ENCODE assay signal across 20 cellular contexts in the genomic region with DNA sequence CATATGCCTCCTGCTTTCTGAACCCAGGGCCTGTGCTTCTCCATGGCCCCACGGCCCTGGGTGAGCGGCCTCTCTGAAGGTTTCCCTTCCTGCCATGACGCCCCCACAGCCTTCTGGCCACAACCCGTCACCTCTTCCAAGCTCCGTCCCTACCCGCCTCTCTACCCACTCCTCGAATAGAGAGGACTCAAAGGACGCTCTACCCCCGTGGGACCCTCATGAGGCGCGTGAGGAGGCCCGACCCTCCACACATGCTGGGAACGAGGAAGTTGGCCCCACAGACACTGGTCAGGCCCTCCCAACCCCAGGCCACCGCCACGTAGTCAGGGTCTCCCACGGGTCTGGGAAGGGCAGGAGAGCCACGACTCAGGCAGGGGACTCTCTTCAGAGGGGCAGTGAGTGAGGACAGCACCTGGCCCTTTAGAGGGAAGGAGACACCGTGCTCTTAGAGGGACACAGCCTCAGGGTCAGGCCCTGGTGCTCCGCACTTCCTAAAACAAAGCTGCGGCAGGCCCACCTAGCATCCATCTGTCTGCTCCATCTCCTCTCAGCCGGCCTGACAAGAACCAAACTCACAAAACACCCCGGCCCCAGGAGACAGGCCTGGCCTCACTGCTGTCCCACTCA. TPM values are rescaled to one million over a fixed set of nuclear protein-coding genes. Genes with fewer than 3 reads are reported as not detected.
DNase-seq lines count a peak whose midpoint lies in the region; TF ChIP-seq lines count a peak whose summit lies in the region.
"Had no signal": no experiment of that assay in that cellular context is flagged by ENCODE, and none has a peak within 500 bp of the region (broad histone marks: within the 10 kb centered on the region; RNA-seq: fewer than 3 reads in every experiment).

No MANE protein-coding gene starts in this region.

- H4K8ac ChIP-seq in mesenchymal stem cell (ENCODE audit: low read length) = no peak overlapping the region

- H3K4ac ChIP-seq in mesenchymal stem cell (ENCODE audit: low read depth in 1 of 2, low read length in 2 of 2) = no peak overlapping the region

- 92% methylated on average over 22 of the region's 22 CpGs for WGBS in mesenchymal stem cell

- peaks cover 14% of the 10 kb centered on the region for H3K4me1 Mint-ChIP-seq in activated T-helper 1 cell treated with anti-CD3 and anti-CD28 coated beads, Interleukin-12 subunit alpha, Interleukin-12 subunit beta, Interleukin-2, Interleukin-4 antibody, amounts not matched to agents 30 ng/mL and 10 ng/mL and 1 ng/mL, durations not matched to agents 14 hours and 24 hours and 36 hours (ENCODE audit: low read depth)
- peaks cover 62% of the 10 kb centered on the region for H3K4me1 Mint-ChIP-seq in activated T-cell treated with anti-CD3 and anti-CD28 coated beads, Interleukin-2, amount 50 U/mL, for 24 hours (ENCODE audit: low read depth)

- POLR2A ChIA-PET in HEK293 (lab: Yijun Ruan, JAX) = interaction anchor here (2.0 kb wide), 1 partner anchor 11 kb away, joined by 5 read pairs; no protein-coding TSS in a partner anchor

- no peaks in the 10 kb centered on the region for H3K27me3 Mint-ChIP-seq in activated T-helper 1 cell treated with anti-CD3 and anti-CD28 coated beads, Interleukin-12 subunit alpha, Interleukin-12 subunit beta, Interleukin-2, Interleukin-4 antibody, amounts not matched to agents 30 ng/mL and 10 ng/mL and 1 ng/mL, durations not matched to agents 14 hours and 24 hours and 36 hours (ENCODE audit: insufficient read depth)
- no peaks in the 10 kb centered on the region for H3K27me3 Mint-ChIP-seq in activated T-cell treated with anti-CD3 and anti-CD28 coated beads, Interleukin-2, amount 50 U/mL, for 24 hours
- H3K27me3 Mint-ChIP-seq: memory B cell had no signal

- no peaks in the 10 kb centered on the region for H3K4me1 ChIP-seq in HEK293 (ENCODE audit: control insufficient read depth, insufficient read depth, low read length)
- peaks cover 58% of the 10 kb centered on the region for H3K4me1 ChIP-seq in mesenchymal stem cell (ENCODE audit: control insufficient read depth, insufficient read depth, low read depth, low read length)
- H3K4me1 ChIP-seq in skeletal muscle tissue (ENCODE audit: control insufficient read depth in 3 of 3, insufficient read depth in 3 of 3, low read length in 3 of 3) = peaks cover 83 to 92% (median 89%) of the 10 kb centered on the region in 3 donors

- no peak for TF ChIP-seq CTCF in HEK293 (tag by site-specific recombination; IDR thresholded peaks at IDR 0.05)

- no peak overlapping the region for H3K4me2 ChIP-seq in mesenchymal stem cell (ENCODE audit: low read length, poor library complexity, severe bottlenecking)

- H3K23ac ChIP-seq in mesenchymal stem cell (ENCODE audit: low read length in 2 of 2) = no peak overlapping the region

- no peak overlapping the region for H3K27ac Mint-ChIP-seq in activated T-helper 1 cell treated with anti-CD3 and anti-CD28 coated beads, Interleukin-12 subunit alpha, Interleukin-12 subunit beta, Interleukin-2, Interleukin-4 antibody, amounts not matched to agents 30 ng/mL and 10 ng/mL and 1 ng/mL, durations not matched to agents 14 hours and 24 hours and 36 hours
- no peak overlapping the region for H3K27ac Mint-ChIP-seq in activated T-cell treated with anti-CD3 and anti-CD28 coated beads, Interleukin-2, amount 50 U/mL, for 24 hours
- H3K27ac Mint-ChIP-seq: memory B cell had no signal

- no peak overlapping the region for H2BK15ac ChIP-seq in mesenchymal stem cell (ENCODE audit: low read depth, poor library complexity, severe bottlenecking)

- H3K9me3 ChIP-seq in HEK293 (ENCODE audit: control insufficient read depth, insufficient read depth, low read depth, low read length) (no peaks in the 10 kb centered on the region), mesenchymal stem cell (ENCODE audit: control insufficient read depth, low read length) (no peaks in the 10 kb centered on the region), skeletal muscle tissue (ENCODE audit: control insufficient read depth in 3 of 3, low read length in 3 of 3) (no peaks in the 10 kb centered on the region)
- H3K9me3 ChIP-seq: thoracic aorta had no signal

- H3K18ac ChIP-seq in mesenchymal stem cell (ENCODE audit: low read depth in 1 of 2, low read length in 2 of 2) = no peak overlapping the region

- no peak for DNase-seq in activated T-helper 1 cell treated with anti-CD3 and anti-CD28 coated beads, Interleukin-12 subunit alpha, Interleukin-12 subunit beta, Interleukin-2, Interleukin-4 antibody, amounts not matched to agents 30 ng/mL and 10 ng/mL and 1 ng/mL, durations not matched to agents 14 hours and 24 hours and 36 hours (ENCODE audit: low spot score)
- DNase-seq in mesenchymal stem cell (no peak), T-helper 1 cell (no peak)
- no peak for DNase-seq in activated T-cell treated with anti-CD3 and anti-CD28 coated beads, Interleukin-2, amount 50 U/mL, for 24 hours
- no peak for DNase-seq in central memory CD4-positive, alpha-beta T cell
- DNase-seq: activated CD4-positive, alpha-beta T cell treated with anti-CD3 and anti-CD28 coated beads for 4 hours; activated gamma-delta T cell; cortex of kidney; DMS153; MM.1S; NCI-H2029; NCI-H510A treated with DMSO at 0.1 percent for 48 hours; nucleus accumbens; SIG-M5; T1000 had no signal

- no peak overlapping the region for H2BK120ac ChIP-seq in mesenchymal stem cell (ENCODE audit: low read depth, low read length)

- no peaks in the 10 kb centered on the region for H3K9me3 Mint-ChIP-seq in activated T-helper 1 cell treated with anti-CD3 and anti-CD28 coated beads, Interleukin-12 subunit alpha, Interleukin-12 subunit beta, Interleukin-2, Interleukin-4 antibody, amounts not matched to agents 30 ng/mL and 10 ng/mL and 1 ng/mL, durations not matched to agents 14 hours and 24 hours and 36 hours
- no peaks in the 10 kb centered on the region for H3K9me3 Mint-ChIP-seq in activated T-cell treated with anti-CD3 and anti-CD28 coated beads, Interleukin-2, amount 50 U/mL, for 24 hours
- H3K9me3 Mint-ChIP-seq: memory B cell had no signal

- no peak overlapping the region for H2AFZ ChIP-seq in mesenchymal stem cell (ENCODE audit: low read depth, low read length)

- intact Hi-C loops in activated T-helper 1 cell treated with anti-CD3 and anti-CD28 coated beads, Interleukin-12 subunit alpha, Interleukin-12 subunit beta, Interleukin-2, Interleukin-4 antibody, amounts not matched to agents 30 ng/mL and 10 ng/mL and 1 ng/mL, durations not matched to agents 14 hours and 24 hours and 36 hours (cut with micrococcal nuclease) = no loop called here

- no peak overlapping the region for H3K14ac ChIP-seq in mesenchymal stem cell (ENCODE audit: low read length in 2 of 2)

- no peak overlapping the region for H3K27ac ChIP-seq in HEK293 (ENCODE audit: extremely low read depth, low read depth, low read length)
- H3K27ac ChIP-seq in mesenchymal stem cell (ENCODE audit: low read length, poor library complexity, severe bottlenecking) = no peak overlapping the region
- peak overlapping the region; percentile 75 for H3K27ac ChIP-seq in skeletal muscle tissue (ENCODE audit: low read depth, low read length)
- H3K27ac ChIP-seq: thoracic aorta had no signal

- H3K36me3 ChIP-seq in HEK293 (ENCODE audit: control insufficient read depth in 2 of 2, insufficient read depth in 1 of 2, low read length in 2 of 2) (peaks cover 0 to 6% of the 10 kb centered on the region in 2 experiments; a peak in 2 of 3 replicates), mesenchymal stem cell (ENCODE audit: control insufficient read depth in 1 of 2, insufficient read depth in 2 of 2, low read depth in 1 of 2, low read length in 2 of 2) (peaks cover 0 to 47% of the 10 kb centered on the region in 2 experiments), skeletal muscle tissue (ENCODE audit: control insufficient read depth in 3 of 3, insufficient read depth in 3 of 3, low read length in 3 of 3) (peaks cover 0 to 2% (median 0%) of the 10 kb centered on the region in 3 donors)
- H3K36me3 ChIP-seq: thoracic aorta had no signal

- no peak overlapping the region for H3K4me3 ChIP-seq in HEK293 (ENCODE audit: low read depth, low read length)
- no peak overlapping the region for H3K4me3 ChIP-seq in mesenchymal stem cell (ENCODE audit: insufficient read depth in 1 of 2, low read depth in 1 of 2, low read length in 2 of 2)
- H3K4me3 ChIP-seq in skeletal muscle tissue (ENCODE audit: low read length in 3 of 3) = peak overlapping the region in 2 of 3 donors; percentile 43 to 54
- H3K4me3 ChIP-seq: skin epidermis, thoracic aorta had no signal

- no peak overlapping the region for H2AK5ac ChIP-seq in mesenchymal stem cell (ENCODE audit: low read length, severe bottlenecking)

- no peak overlapping the region for H2BK5ac ChIP-seq in mesenchymal stem cell (ENCODE audit: low read depth, low read length, poor library complexity, severe bottlenecking)

- peak overlapping the region; percentile 33 for H3K4me3 Mint-ChIP-seq in activated T-helper 1 cell treated with anti-CD3 and anti-CD28 coated beads, Interleukin-12 subunit alpha, Interleukin-12 subunit beta, Interleukin-2, Interleukin-4 antibody, amounts not matched to agents 30 ng/mL and 10 ng/mL and 1 ng/mL, durations not matched to agents 14 hours and 24 hours and 36 hours
- no peak overlapping the region for H3K4me3 Mint-ChIP-seq in activated T-cell treated with anti-CD3 and anti-CD28 coated beads, Interleukin-2, amount 50 U/mL, for 24 hours
- H3K4me3 Mint-ChIP-seq: memory B cell had no signal

- H3K9ac ChIP-seq in mesenchymal stem cell (ENCODE audit: low read length) (peak overlapping the region; percentile 22), skeletal muscle tissue (ENCODE audit: low read depth in 1 of 3, low read length in 3 of 3) (peak overlapping the region; percentile 63 to 79 (median 65))

- H3K36me3 Mint-ChIP-seq in activated T-helper 1 cell treated with anti-CD3 and anti-CD28 coated beads, Interleukin-12 subunit alpha, Interleukin-12 subunit beta, Interleukin-2, Interleukin-4 antibody, amounts not matched to agents 30 ng/mL and 10 ng/mL and 1 ng/mL, durations not matched to agents 14 hours and 24 hours and 36 hours (ENCODE audit: low read depth) = no peaks in the 10 kb centered on the region
- H3K36me3 Mint-ChIP-seq in activated T-cell treated with anti-CD3 and anti-CD28 coated beads, Interleukin-2, amount 50 U/mL, for 24 hours (ENCODE audit: low read depth) = peaks cover 12% of the 10 kb centered on the region
- H3K36me3 Mint-ChIP-seq: memory B cell had no signal

- H3K27me3 ChIP-seq in mesenchymal stem cell (ENCODE audit: control insufficient read depth in 1 of 2, insufficient read depth in 1 of 2, low read length in 2 of 2) (no peaks in the 10 kb centered on the region), skeletal muscle tissue (ENCODE audit: control insufficient read depth in 3 of 3, insufficient read depth in 3 of 3, low read length in 3 of 3) (no peaks in the 10 kb centered on the region)

- peaks cover 26% of the 10 kb centered on the region for H3K79me1 ChIP-seq in mesenchymal stem cell (replicated peaks; ENCODE audit: low read length, poor library complexity, severe bottlenecking)

- H2BK12ac ChIP-seq in mesenchymal stem cell (ENCODE audit: low read length in 2 of 2) = no peak overlapping the region

- CTCF ChIA-PET in HEK293 (lab: Yijun Ruan, JAX) = interaction anchor here (1.2 kb wide), 1 partner anchor 278 kb away, joined by 5 read pairs; no protein-coding TSS in a partner anchor

- peak overlapping the region; percentile 18 for H4K91ac ChIP-seq in mesenchymal stem cell (ENCODE audit: low read length)

RNA-seq across cellular contexts. Expression of gene BRD3, which starts 5.3 kb away (rescaled TPM):
- 34.2 and 36.7 TPM in 2 replicates for total RNA-seq in activated T-helper 1 cell treated with anti-CD3 and anti-CD28 coated beads, Interleukin-12 subunit alpha, Interleukin-12 subunit beta, Interleukin-2, Interleukin-4 antibody, amounts not matched to agents 30 ng/mL and 10 ng/mL and 1 ng/mL, durations not matched to agents 14 hours and 24 hours and 36 hours
- polyA plus RNA-seq in mesenchymal stem cell (2013, experiment 1 of 2) = 15.9 TPM
- polyA plus RNA-seq in mesenchymal stem cell (2013, experiment 2 of 2) = 15.0 TPM
- total RNA-seq in skeletal muscle tissue = 20.9 TPM

RNA-seq across cellular contexts. Expression of gene BRD3OS, which starts 37.3 kb away (rescaled TPM):
- total RNA-seq in activated T-helper 1 cell treated with anti-CD3 and anti-CD28 coated beads, Interleukin-12 subunit alpha, Interleukin-12 subunit beta, Interleukin-2, Interleukin-4 antibody, amounts not matched to agents 30 ng/mL and 10 ng/mL and 1 ng/mL, durations not matched to agents 14 hours and 24 hours and 36 hours = 12.3 and 14.5 TPM in 2 replicates
- polyA plus RNA-seq in mesenchymal stem cell (2013, experiment 1 of 2) = 23.6 TPM
- 26.5 TPM for polyA plus RNA-seq in mesenchymal stem cell (2013, experiment 2 of 2)
- total RNA-seq in skeletal muscle tissue = 3.7 TPM

Comparison
In these comparisons a context has a peak if more than half of its experiments do, and no peak if none do; other contexts are left out.
1. H3K4me3 ChIP-seq: peak in skeletal muscle tissue (2 of 3); none in HEK293 (single experiment) and mesenchymal stem cell (0 of 2).